ENCODE assay signal across 1 cellular context in the genomic region with DNA sequence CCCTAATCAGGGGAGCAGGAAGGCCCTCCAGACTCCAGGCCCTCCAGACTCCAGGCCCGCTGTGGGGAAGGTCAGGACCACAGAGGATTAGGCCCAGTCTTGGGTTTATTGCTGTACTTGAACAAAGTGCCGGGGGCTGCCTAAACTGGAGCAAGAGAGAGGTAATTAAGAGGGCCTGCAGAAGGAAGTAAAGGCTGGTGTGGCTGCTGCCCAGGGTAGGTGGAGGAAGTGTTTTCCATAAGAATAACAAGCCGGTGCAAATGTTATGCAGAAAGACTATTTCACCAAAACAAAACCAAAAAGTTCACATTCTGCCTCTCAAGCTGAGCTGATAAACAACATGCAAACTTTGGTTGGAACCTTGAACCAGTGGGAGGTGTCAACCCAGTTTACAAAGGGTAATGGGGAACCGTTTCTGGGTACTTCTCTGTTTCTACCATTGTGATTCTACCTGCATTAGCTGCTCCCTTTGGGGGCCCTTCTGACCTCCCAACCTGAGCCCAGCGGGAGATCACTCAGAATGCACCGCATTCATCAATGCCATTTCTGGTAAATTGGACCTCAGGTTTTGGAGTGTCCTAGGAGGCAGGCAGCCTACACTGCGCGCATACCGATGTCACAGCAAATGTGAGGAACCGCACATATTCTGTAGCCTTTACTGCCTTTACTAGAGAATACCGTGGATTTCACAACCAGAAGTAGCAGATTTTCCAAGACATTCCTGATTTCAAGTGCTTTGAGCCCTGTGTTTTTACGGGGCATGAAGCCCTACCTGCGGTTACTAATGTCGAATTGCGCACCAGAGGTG.
TF ChIP-seq lines count a peak whose summit lies in the region.

No MANE protein-coding gene starts in this region.

TF ChIP-seq in HepG2, 621 proteins besides CTCF, POLR2A, EP300 and RAD21 (continued from another document):
- TF ChIP-seq, protein P1, sequence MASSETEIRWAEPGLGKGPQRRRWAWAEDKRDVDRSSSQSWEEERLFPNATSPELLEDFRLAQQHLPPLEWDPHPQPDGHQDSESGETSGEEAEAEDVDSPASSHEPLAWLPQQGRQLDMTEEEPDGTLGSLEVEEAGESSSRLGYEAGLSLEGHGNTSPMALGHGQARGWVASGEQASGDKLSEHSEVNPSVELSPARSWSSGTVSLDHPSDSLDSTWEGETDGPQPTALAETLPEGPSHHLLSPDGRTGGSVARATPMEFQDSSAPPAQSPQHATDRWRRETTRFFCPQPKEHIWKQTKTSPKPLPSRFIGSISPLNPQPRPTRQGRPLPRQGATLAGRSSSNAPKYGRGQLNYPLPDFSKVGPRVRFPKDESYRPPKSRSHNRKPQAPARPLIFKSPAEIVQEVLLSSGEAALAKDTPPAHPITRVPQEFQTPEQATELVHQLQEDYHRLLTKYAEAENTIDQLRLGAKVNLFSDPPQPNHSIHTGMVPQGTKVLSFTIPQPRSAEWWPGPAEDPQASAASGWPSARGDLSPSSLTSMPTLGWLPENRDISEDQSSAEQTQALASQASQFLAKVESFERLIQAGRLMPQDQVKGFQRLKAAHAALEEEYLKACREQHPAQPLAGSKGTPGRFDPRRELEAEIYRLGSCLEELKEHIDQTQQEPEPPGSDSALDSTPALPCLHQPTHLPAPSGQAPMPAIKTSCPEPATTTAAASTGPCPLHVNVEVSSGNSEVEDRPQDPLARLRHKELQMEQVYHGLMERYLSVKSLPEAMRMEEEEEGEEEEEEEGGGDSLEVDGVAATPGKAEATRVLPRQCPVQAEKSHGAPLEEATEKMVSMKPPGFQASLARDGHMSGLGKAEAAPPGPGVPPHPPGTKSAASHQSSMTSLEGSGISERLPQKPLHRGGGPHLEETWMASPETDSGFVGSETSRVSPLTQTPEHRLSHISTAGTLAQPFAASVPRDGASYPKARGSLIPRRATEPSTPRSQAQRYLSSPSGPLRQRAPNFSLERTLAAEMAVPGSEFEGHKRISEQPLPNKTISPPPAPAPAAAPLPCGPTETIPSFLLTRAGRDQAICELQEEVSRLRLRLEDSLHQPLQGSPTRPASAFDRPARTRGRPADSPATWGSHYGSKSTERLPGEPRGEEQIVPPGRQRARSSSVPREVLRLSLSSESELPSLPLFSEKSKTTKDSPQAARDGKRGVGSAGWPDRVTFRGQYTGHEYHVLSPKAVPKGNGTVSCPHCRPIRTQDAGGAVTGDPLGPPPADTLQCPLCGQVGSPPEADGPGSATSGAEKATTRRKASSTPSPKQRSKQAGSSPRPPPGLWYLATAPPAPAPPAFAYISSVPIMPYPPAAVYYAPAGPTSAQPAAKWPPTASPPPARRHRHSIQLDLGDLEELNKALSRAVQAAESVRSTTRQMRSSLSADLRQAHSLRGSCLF (CRISPR knock-in tag; IDR thresholded peaks at IDR 0.05; ENCODE audit: borderline replicate concordance) = no peak
- TF ChIP-seq ZNF260 (CRISPR knock-in tag; IDR thresholded peaks at IDR 0.05; ENCODE audit: borderline replicate concordance, low read depth) (no peak), ZFYVE20 (CRISPR knock-in tag; IDR thresholded peaks at IDR 0.05; ENCODE audit: borderline replicate concordance, low read depth) (no peak), MAF1 (CRISPR knock-in tag; IDR thresholded peaks at IDR 0.05; ENCODE audit: borderline replicate concordance) (no peak), TAF1 (CRISPR knock-in tag; IDR thresholded peaks at IDR 0.05) (peak; percentile 18; the same call in 1 of the 2 replicates), ZFP36L1 (CRISPR knock-in tag; IDR thresholded peaks at IDR 0.05) (no peak), SOX13 (IDR thresholded peaks at IDR 0.05) (no peak), SOX13 (CRISPR knock-in tag; conservative IDR thresholded peaks at IDR 0.05 in 1 of 2, IDR thresholded peaks at IDR 0.05 in 1 of 2) (0 out of 4 replicates have a peak, but pooled peaks of 1 of the 2 experiments have one; percentile 14), REXO4 (CRISPR knock-in tag; IDR thresholded peaks at IDR 0.05; ENCODE audit: borderline replicate concordance) (no peak), TSC22D2 (CRISPR knock-in tag; IDR thresholded peaks at IDR 0.05; ENCODE audit: borderline replicate concordance) (no peak), ZFX (CRISPR knock-in tag; IDR thresholded peaks at IDR 0.05; ENCODE audit: low read depth) (peak; percentile 35; the same call in 1 of the 2 replicates), ONECUT2 (CRISPR knock-in tag; IDR thresholded peaks at IDR 0.05) (no peak), AGO1 (IDR thresholded peaks at IDR 0.05; ENCODE audit: low read depth, low read length, poor library complexity, severe bottlenecking) (no peak), MAZ (IDR thresholded peaks at IDR 0.05; ENCODE audit: borderline replicate concordance, low read depth, low read length) (no peak), MAZ (CRISPR knock-in tag; IDR thresholded peaks at IDR 0.05; ENCODE audit: low read depth) (no peak), KAT7 (CRISPR knock-in tag; IDR thresholded peaks at IDR 0.05; ENCODE audit: borderline replicate concordance) (no peak), GATAD2A (CRISPR knock-in tag; IDR thresholded peaks at IDR 0.05) (no peak)
- TF ChIP-seq, protein P2, sequence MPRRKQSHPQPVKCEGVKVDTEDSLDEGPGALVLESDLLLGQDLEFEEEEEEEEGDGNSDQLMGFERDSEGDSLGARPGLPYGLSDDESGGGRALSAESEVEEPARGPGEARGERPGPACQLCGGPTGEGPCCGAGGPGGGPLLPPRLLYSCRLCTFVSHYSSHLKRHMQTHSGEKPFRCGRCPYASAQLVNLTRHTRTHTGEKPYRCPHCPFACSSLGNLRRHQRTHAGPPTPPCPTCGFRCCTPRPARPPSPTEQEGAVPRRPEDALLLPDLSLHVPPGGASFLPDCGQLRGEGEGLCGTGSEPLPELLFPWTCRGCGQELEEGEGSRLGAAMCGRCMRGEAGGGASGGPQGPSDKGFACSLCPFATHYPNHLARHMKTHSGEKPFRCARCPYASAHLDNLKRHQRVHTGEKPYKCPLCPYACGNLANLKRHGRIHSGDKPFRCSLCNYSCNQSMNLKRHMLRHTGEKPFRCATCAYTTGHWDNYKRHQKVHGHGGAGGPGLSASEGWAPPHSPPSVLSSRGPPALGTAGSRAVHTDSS (CRISPR knock-in tag; conservative IDR thresholded peaks at IDR 0.05) = no peak
- TF ChIP-seq, protein P3, sequence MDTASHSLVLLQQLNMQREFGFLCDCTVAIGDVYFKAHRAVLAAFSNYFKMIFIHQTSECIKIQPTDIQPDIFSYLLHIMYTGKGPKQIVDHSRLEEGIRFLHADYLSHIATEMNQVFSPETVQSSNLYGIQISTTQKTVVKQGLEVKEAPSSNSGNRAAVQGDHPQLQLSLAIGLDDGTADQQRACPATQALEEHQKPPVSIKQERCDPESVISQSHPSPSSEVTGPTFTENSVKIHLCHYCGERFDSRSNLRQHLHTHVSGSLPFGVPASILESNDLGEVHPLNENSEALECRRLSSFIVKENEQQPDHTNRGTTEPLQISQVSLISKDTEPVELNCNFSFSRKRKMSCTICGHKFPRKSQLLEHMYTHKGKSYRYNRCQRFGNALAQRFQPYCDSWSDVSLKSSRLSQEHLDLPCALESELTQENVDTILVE (CRISPR knock-in tag; IDR thresholded peaks at IDR 0.05) = no peak
- TF ChIP-seq, protein P4, sequence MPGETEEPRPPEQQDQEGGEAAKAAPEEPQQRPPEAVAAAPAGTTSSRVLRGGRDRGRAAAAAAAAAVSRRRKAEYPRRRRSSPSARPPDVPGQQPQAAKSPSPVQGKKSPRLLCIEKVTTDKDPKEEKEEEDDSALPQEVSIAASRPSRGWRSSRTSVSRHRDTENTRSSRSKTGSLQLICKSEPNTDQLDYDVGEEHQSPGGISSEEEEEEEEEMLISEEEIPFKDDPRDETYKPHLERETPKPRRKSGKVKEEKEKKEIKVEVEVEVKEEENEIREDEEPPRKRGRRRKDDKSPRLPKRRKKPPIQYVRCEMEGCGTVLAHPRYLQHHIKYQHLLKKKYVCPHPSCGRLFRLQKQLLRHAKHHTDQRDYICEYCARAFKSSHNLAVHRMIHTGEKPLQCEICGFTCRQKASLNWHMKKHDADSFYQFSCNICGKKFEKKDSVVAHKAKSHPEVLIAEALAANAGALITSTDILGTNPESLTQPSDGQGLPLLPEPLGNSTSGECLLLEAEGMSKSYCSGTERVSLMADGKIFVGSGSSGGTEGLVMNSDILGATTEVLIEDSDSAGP (CRISPR knock-in tag; IDR thresholded peaks at IDR 0.05; ENCODE audit: borderline replicate concordance) = no peak
